8 cellular contexts compared by ENCODE assay signal in the genomic region with DNA sequence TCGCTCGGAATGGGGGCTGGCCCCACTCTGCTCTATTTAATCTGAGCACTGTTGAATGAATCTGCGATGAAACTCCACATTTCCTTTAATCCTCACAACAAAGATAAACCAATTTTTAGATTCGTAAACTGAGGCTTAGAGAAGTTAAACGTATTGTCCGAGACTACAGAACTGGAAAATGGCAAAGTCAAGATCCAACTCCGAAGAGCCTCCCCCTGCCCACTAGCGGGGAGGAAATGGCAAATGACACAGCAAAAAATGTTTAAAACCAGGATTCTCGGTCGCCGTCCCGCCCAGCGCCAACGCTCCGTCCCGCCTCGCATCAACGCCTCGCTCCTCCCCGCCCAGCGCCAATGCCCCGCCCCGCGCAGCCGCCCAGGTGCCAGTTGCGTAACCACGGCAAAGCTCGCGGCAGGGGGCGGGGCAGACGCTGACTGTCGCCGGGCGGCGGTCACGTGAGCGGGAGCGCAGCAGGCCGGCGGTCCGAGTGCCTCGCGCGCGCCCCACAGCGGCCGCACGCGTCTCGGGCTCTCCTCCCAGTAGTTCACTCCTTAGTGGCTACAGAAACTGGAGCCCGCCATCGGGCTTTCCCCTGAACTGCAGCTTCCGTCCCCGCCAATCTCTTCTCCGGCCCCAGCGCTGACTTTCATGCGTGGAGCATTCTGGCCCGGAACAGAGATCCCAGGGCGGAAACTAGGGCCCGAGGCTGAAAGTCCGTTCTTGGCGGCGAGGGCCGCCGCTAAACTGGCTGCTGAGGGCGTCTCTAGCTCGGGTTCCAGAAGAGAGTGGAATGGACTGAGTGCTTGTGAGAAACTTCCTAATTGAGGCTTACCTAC. TPM values are rescaled to one million over a fixed set of nuclear protein-coding genes. Genes with fewer than 3 reads are reported as not detected.
DNase-seq lines count a peak whose midpoint lies in the region; ATAC-seq, FAIRE-seq and TF ChIP-seq lines count a peak whose summit lies in the region.

No MANE protein-coding gene starts in this region.

- H3K4me3 ChIP-seq in heart right ventricle: peak overlapping the region; percentile 15 to 63 (median 53)
- peak overlapping the region; percentile 53 for H3K4me3 ChIP-seq in upper lobe of right lung

- H3K9me3 ChIP-seq in heart right ventricle (no peaks in the 10 kb centered on the region), upper lobe of right lung (no peaks in the 10 kb centered on the region)

- ATAC-seq in HG02840 (IDR thresholded peaks at IDR 0.05; ENCODE audit: low FRiP score, unreplicated experiment) (peak; percentile 93), heart right ventricle (peak; percentile 97 to 99 (median 98)), upper lobe of right lung (peak; percentile 99)

- H3K4me1 ChIP-seq in heart right ventricle (peaks cover 0 to 22% (median 11%) of the 10 kb centered on the region in 9 donors), upper lobe of right lung (peaks cover 14% of the 10 kb centered on the region)

- peak; percentile 98 for FAIRE-seq in GM12892 (lab: Jason Lieb, UNC)

- peak overlapping the region; percentile 32 for H3K27ac ChIP-seq in adipose tissue (ENCODE audit: low read depth, low read length)
- H3K27ac ChIP-seq in heart right ventricle: peak overlapping the region; percentile 73 to 94 (median 90)
- H3K27ac ChIP-seq in upper lobe of right lung: peak overlapping the region; percentile 91

- DNase-seq in GM12892 (ENCODE audit: insufficient read length) (peak; percentile 93), NCI-H1436 (lab: John Stamatoyannopoulos, UW) (peak; percentile 96), SW480 (ENCODE audit: low spot score) (peak; percentile 98), heart right ventricle (peak; percentile 98 to 99), posterior vena cava (ENCODE audit: low spot score) (peak; percentile 100), upper lobe of right lung (peak; percentile 99)

- intact Hi-C loops in heart right ventricle (cut with DNase I): loop anchor here in 3 of 10 donors (1.0 to 2.0 kb wide), 2 partner anchors 18 to 39 kb away; a partner anchor contains a TSS
- intact Hi-C loops in posterior vena cava (cut with DNase I): no loop called here
- intact Hi-C loops in upper lobe of right lung (cut with DNase I): no loop called here

- TF ChIP-seq CTCF in heart right ventricle (IDR thresholded peaks at IDR 0.05): peak; percentile 81 to 99 (median 95)
- TF ChIP-seq CTCF in upper lobe of right lung (IDR thresholded peaks at IDR 0.05): peak; percentile 87

- WGBS in adipose tissue, 3 donors: 1 to 2% (median 2%) methylated on average over 63 to 67 of the region's 67 CpGs
- 2% methylated on average over 67 of the region's 67 CpGs for WGBS in heart right ventricle, 2 donors

- TF ChIP-seq POLR2A in GM12892 (IDR thresholded peaks at IDR 0.05; ENCODE audit: low read depth, low read length): peak; percentile 77

- peaks cover 0 to 4% (median 0%) of the 10 kb centered on the region in 9 donors for H3K36me3 ChIP-seq in heart right ventricle
- H3K36me3 ChIP-seq in upper lobe of right lung: no peaks in the 10 kb centered on the region

- H3K27me3 ChIP-seq in heart right ventricle (no peaks in the 10 kb centered on the region), upper lobe of right lung (no peaks in the 10 kb centered on the region)

RNA-seq across cellular contexts. Expression of a gene that starts 13.6 kb away (rescaled TPM):
- 13.1 TPM for polyA plus RNA-seq in GM12892 (2012; ENCODE audit: missing spikeins)
- 10 to 100 TPM in 1 of 3 donors, 1 to 10 TPM in 2; 3.0 to 11.7 (median 4.8) TPM for polyA plus RNA-seq in adipose tissue
- total RNA-seq in heart right ventricle: 10 to 100 TPM in 6 of 10 donors, 1 to 10 TPM in 4; 6.5 to 16.1 (median 11.0) TPM
- polyA plus RNA-seq in heart right ventricle: 10 to 100 TPM; 12.6 to 16.6 TPM
- total RNA-seq in posterior vena cava: 1 to 10 TPM; 5.3 to 6.7 TPM
- 13.3 TPM for total RNA-seq in upper lobe of right lung

RNA-seq across cellular contexts. Expression of a gene that starts 17.9 kb away (rescaled TPM):
- 3.2 TPM for polyA plus RNA-seq in GM12892 (2012; ENCODE audit: missing spikeins)
- polyA plus RNA-seq in adipose tissue (1 to 10 TPM; 5.4 to 6.2 (median 5.6) TPM), heart right ventricle (1 to 10 TPM; 5.4 to 5.6 TPM)
- total RNA-seq in heart right ventricle (1 to 10 TPM; 2.0 to 5.6 (median 3.4) TPM), posterior vena cava (1 to 10 TPM; 4.9 to 6.9 TPM), upper lobe of right lung (30.2 TPM)

RNA-seq across cellular contexts. Expression of a gene that starts 23.4 kb away (rescaled TPM):
- 191 TPM for polyA plus RNA-seq in GM12892 (2012; ENCODE audit: missing spikeins)
- polyA plus RNA-seq in adipose tissue (10 to 100 TPM in 1 of 3 donors, 1 to 10 TPM in 2; 2.6 to 11.9 (median 4.1) TPM), heart right ventricle (10 to 100 TPM; 19.2 to 19.3 TPM)
- total RNA-seq in heart right ventricle (10 to 100 TPM in 8 of 10 donors, 1 to 10 TPM in 2; 6.3 to 68.4 (median 14.4) TPM), posterior vena cava (10 to 100 TPM; 45.6 to 57.1 TPM), upper lobe of right lung (41.8 TPM)

RNA-seq across cellular contexts. Expression of a gene that starts 23.7 kb away (rescaled TPM):
- polyA plus RNA-seq in GM12892 (2012; ENCODE audit: missing spikeins): 1,446 TPM
- polyA plus RNA-seq in adipose tissue (100 to 1,000 TPM; 244 to 500 (median 371) TPM), heart right ventricle (1,000 to 10,000 TPM in 1 of 2 donors, 100 to 1,000 TPM in 1; 367 to 1,432 TPM)
- total RNA-seq in heart right ventricle (1,000 to 10,000 TPM in 1 of 10 donors, 100 to 1,000 TPM in 9; 739 to 1,044 (median 839) TPM), posterior vena cava (100 to 1,000 TPM; 303 to 366 TPM), upper lobe of right lung (280 TPM)

RNA-seq across cellular contexts. Expression of a gene that starts 36.8 kb away (rescaled TPM):
- 11.0 TPM for polyA plus RNA-seq in GM12892 (2012; ENCODE audit: missing spikeins)
- 100 to 1,000 TPM in 2 of 3 donors, 10 to 100 TPM in 1; 38.1 to 127 (median 119) TPM for polyA plus RNA-seq in adipose tissue
- 10 to 100 TPM; 54.7 to 96.7 (median 65.8) TPM for total RNA-seq in heart right ventricle
- polyA plus RNA-seq in heart right ventricle: 10 to 100 TPM; 48.7 to 92.5 TPM
- total RNA-seq in posterior vena cava: 100 to 1,000 TPM in 1 of 2 donors, 10 to 100 TPM in 1; 97.0 to 106 TPM
- 149 TPM for total RNA-seq in upper lobe of right lung

Comparison
In these comparisons a context has a peak if more than half of its experiments do, and no peak if none do; other contexts are left out.
1. Peak in every context shown above with its lines: DNase-seq, ATAC-seq, H3K4me3 ChIP-seq and H3K27ac ChIP-seq.
2. H3K27ac ChIP-seq: peak in every context shown above with its lines; median percentile 91 in upper lobe of right lung; 90 in heart right ventricle; 32 in adipose tissue.